In genomic region chr11:45982656-45983470, GRCh38 we compare ENCODE assay signal across 9 cellular contexts.
DNase-seq lines count a peak whose midpoint lies in the region; ATAC-seq and TF ChIP-seq lines count a peak whose summit lies in the region.
"Had no signal": no experiment of that assay in that cellular context is flagged by ENCODE, and none has a peak within 500 bp of the region (broad histone marks: within the 10 kb centered on the region; RNA-seq: fewer than 3 reads in every experiment).

No MANE protein-coding gene starts in this region.

- intact Hi-C loops in left cardiac atrium (cut with DNase I) (no loop called here), right lobe of liver (cut with DNase I) (no loop called here)

- no peaks in the 10 kb centered on the region for H3K36me3 ChIP-seq in right lobe of liver

- no peak overlapping the region for H3K27ac ChIP-seq in right lobe of liver

- H3K27me3 Mint-ChIP-seq in activated T-cell treated with anti-CD3 and anti-CD28 coated beads, Interleukin-2, amount 50 U/mL, for 4 hours (ENCODE audit: low read depth), result no peaks in the 10 kb centered on the region
- H3K27me3 Mint-ChIP-seq: activated B cell treated with CpG ODN at 0.5 μM for 24 hours had no signal

- WGBS in right lobe of liver (ENCODE audit: insufficient coverage, low coverage, low lambda C conversion rate, missing lambda C conversion rate), result 74% methylated on average over 8 of the region's 8 CpGs

- H3K9me3 ChIP-seq in right lobe of liver, result no peaks in the 10 kb centered on the region

- no peak for TF ChIP-seq CTCF in right lobe of liver (IDR thresholded peaks at IDR 0.05)

- peak; percentile 77 to 87 for ATAC-seq in activated T-cell treated with anti-CD3 and anti-CD28 coated beads, Interleukin-2, amount 50 U/mL, for 4 hours
- peak; percentile 57 to 94 for ATAC-seq in left cardiac atrium
- no peak for ATAC-seq in right lobe of liver
- no peak for ATAC-seq in GM19351 (IDR thresholded peaks at IDR 0.05; ENCODE audit: unreplicated experiment)
- no peak for ATAC-seq in GM18505 (IDR thresholded peaks at IDR 0.05; ENCODE audit: unreplicated experiment)

- H3K4me3 ChIP-seq in right lobe of liver, result no peak overlapping the region

- no peak overlapping the region for H3K4me3 Mint-ChIP-seq in activated T-cell treated with anti-CD3 and anti-CD28 coated beads, Interleukin-2, amount 50 U/mL, for 4 hours
- H3K4me3 Mint-ChIP-seq: activated B cell treated with CpG ODN at 0.5 μM for 24 hours had no signal

- H3K27me3 ChIP-seq in right lobe of liver, result no peaks in the 10 kb centered on the region

- no peaks in the 10 kb centered on the region for H3K4me1 ChIP-seq in right lobe of liver

- TF ChIP-seq POLR2A in right lobe of liver (IDR thresholded peaks at IDR 0.05) (no peak), GM18505 (IDR thresholded peaks at IDR 0.05; ENCODE audit: borderline replicate concordance, extremely low read depth, insufficient read depth, insufficient read length) (no peak)

- H3K9me3 Mint-ChIP-seq in activated T-cell treated with anti-CD3 and anti-CD28 coated beads, Interleukin-2, amount 50 U/mL, for 4 hours, result no peaks in the 10 kb centered on the region
- H3K9me3 Mint-ChIP-seq: activated B cell treated with CpG ODN at 0.5 μM for 24 hours had no signal

- DNase-seq in activated T-cell treated with anti-CD3 and anti-CD28 coated beads for 48 hours (ENCODE audit: low read depth) (peak; percentile 21), left cardiac atrium (peak; percentile 40), right lobe of liver (no peak)
- no peak for DNase-seq in activated T-cell treated with anti-CD3 and anti-CD28 coated beads, Interleukin-2, amount 50 U/mL, for 1 hour
- DNase-seq in activated T-cell treated with anti-CD3 and anti-CD28 coated beads, Interleukin-2, amount 50 U/mL, for 4 hours, result peak; percentile 8
- peak; percentile 8 to 19 for DNase-seq in stimulated activated CD4-positive, alpha-beta T cell treated with anti-CD3 and anti-CD28 coated beads, Interleukin-1b, Interleukin-23, amount 100 ng/mL, for 4 hours (ENCODE audit: low read depth in 2 of 2)
- DNase-seq: activated B cell treated with CpG ODN at 0.5 μM for 24 hours had no signal

- peaks cover 32% of the 10 kb centered on the region for H3K4me1 Mint-ChIP-seq in activated T-cell treated with anti-CD3 and anti-CD28 coated beads, Interleukin-2, amount 50 U/mL, for 4 hours (ENCODE audit: low read depth)

- peaks cover 7% of the 10 kb centered on the region for H3K36me3 Mint-ChIP-seq in activated T-cell treated with anti-CD3 and anti-CD28 coated beads, Interleukin-2, amount 50 U/mL, for 4 hours (ENCODE audit: insufficient read depth)

Comparison
In these comparisons a context has a peak if more than half of its experiments do, and no peak if none do; other contexts are left out.
1. DNase-seq: peak in activated T-cell treated with anti-CD3 and anti-CD28 coated beads for 48 hours (single experiment), activated T-cell treated with anti-CD3 and anti-CD28 coated beads, Interleukin-2, amount 50 U/mL, for 4 hours (single experiment), left cardiac atrium (single experiment) and stimulated activated CD4-positive, alpha-beta T cell treated with anti-CD3 and anti-CD28 coated beads, Interleukin-1b, Interleukin-23, amount 100 ng/mL, for 4 hours (2 of 2); none in activated T-cell treated with anti-CD3 and anti-CD28 coated beads, Interleukin-2, amount 50 U/mL, for 1 hour (single experiment) and right lobe of liver (0 of 3).
2. ATAC-seq: peak in activated T-cell treated with anti-CD3 and anti-CD28 coated beads, Interleukin-2, amount 50 U/mL, for 4 hours (2 of 2) and left cardiac atrium (2 of 2); none in right lobe of liver (0 of 4), GM19351 (single experiment) and GM18505 (single experiment).